In the genomic region with DNA sequence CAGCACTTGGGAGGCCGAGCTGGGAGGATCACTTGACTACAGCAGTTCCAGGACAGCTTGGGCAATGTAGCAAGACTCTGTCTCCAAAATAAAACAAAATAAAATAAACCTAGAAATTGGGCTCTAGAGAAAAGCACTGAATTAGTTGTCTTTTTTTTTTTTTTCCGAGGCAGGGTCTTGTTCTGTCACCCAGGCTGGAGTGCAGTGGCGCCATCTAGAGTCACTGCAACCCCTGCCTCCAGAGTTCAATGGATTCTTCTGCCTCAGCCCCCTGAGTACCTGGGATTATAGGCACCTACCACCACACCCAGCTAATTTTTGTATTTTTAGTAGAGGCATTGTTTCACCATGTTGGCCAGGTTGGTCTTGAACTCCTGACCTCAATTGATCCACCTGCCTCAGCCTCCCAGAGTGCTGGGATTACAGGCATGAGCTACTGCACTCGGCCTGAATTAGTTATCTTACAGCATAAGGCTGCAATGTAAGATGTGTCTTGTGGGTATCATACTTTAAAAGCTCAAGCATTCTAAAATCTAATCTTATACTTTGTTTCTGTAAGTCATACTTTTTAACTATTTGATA, we compare ENCODE assay signal across 8 cellular contexts. TPM values are rescaled to one million over a fixed set of nuclear protein-coding genes. Genes with fewer than 3 reads are reported as not detected.
A peak's percentile ranks its signal among the peaks of the same experiment; 100 is the strongest.
DNase-seq lines count a peak whose midpoint lies in the region; ATAC-seq and TF ChIP-seq lines count a peak whose summit lies in the region.

No MANE protein-coding gene starts in this region.

- TF ChIP-seq CTCF in choroid plexus epithelial cell (conservative IDR thresholded peaks at IDR 0.05; ENCODE audit: low read depth, low read length): peak; percentile 68
- TF ChIP-seq CTCF in nephron progenitor cell (IDR thresholded peaks at IDR 0.05): peak; percentile 49

- ATAC-seq in HG02763 (IDR thresholded peaks at IDR 0.05; ENCODE audit: unreplicated experiment): no peak

- H3K4me3 Mint-ChIP-seq in nephron progenitor cell: no peak overlapping the region

- peaks cover 33% of the 10 kb centered on the region for H3K27me3 Mint-ChIP-seq in nephron progenitor cell (ENCODE audit: low read depth, poor library complexity)

- H3K9me3 Mint-ChIP-seq in nephron progenitor cell: no peaks in the 10 kb centered on the region

- H3K4me3 ChIP-seq in choroid plexus epithelial cell (ENCODE audit: low read depth, low read length): no peak overlapping the region

- H3K4me1 Mint-ChIP-seq in nephron progenitor cell: peaks cover 4% of the 10 kb centered on the region

- intact Hi-C loops in posterior vena cava (cut with DNase I): loop anchor here in 1 of 2 donors (2.0 kb wide), 1 partner anchor 35 kb away; no protein-coding TSS in a partner anchor

- no peaks in the 10 kb centered on the region for H3K36me3 Mint-ChIP-seq in nephron progenitor cell (ENCODE audit: low read depth)

- DNase-seq in activated gamma-delta T cell treated with Interleukin-2 at 50 U/mL for 16 hours: peak; percentile 27
- DNase-seq in activated gamma-delta T cell (lab: John Stamatoyannopoulos, UW): no peak
- DNase-seq in UCSD-AML1 (lab: John Stamatoyannopoulos, UW; ENCODE audit: unreplicated experiment): peak; percentile 31
- peak; percentile 31 for DNase-seq in choroid plexus epithelial cell (ENCODE audit: low read depth)
- peak; percentile 48 for DNase-seq in nephron progenitor cell
- DNase-seq in NCI-H446 treated with DMSO at 0.1 percent for 48 hours (lab: John Stamatoyannopoulos, UW): no peak
- DNase-seq in posterior vena cava (ENCODE audit: low spot score): no peak

- no peak overlapping the region for H3K27ac Mint-ChIP-seq in nephron progenitor cell

RNA-seq across cellular contexts. Expression of a gene that starts 12.8 kb away (rescaled TPM):
- not detected for total RNA-seq in posterior vena cava

RNA-seq across cellular contexts. Expression of a gene that starts 18.1 kb away (rescaled TPM):
- 10 to 100 TPM in 1 of 2 donors, 1 to 10 TPM in 1; 8.7 to 12.0 TPM for total RNA-seq in posterior vena cava

Comparison
In these comparisons a context has a peak if more than half of its experiments do, and no peak if none do; other contexts are left out.
1. DNase-seq: peak in activated gamma-delta T cell treated with Interleukin-2 at 50 U/mL for 16 hours (single experiment), UCSD-AML1 (single experiment), choroid plexus epithelial cell (single experiment) and nephron progenitor cell (single experiment); none in activated gamma-delta T cell (single experiment), NCI-H446 treated with DMSO at 0.1 percent for 48 hours (single experiment) and posterior vena cava (single experiment).